In genomic region chr3:109023656-109024254, GRCh38 we compare ENCODE assay signal across 9 cellular contexts.
DNase-seq lines count a peak whose midpoint lies in the region; ATAC-seq and TF ChIP-seq lines count a peak whose summit lies in the region.
"Had no signal": no experiment of that assay in that cellular context is flagged by ENCODE, and none has a peak within 500 bp of the region (broad histone marks: within the 10 kb centered on the region; RNA-seq: fewer than 3 reads in every experiment).

No MANE protein-coding gene starts in this region.

- ATAC-seq in GM21526 (IDR thresholded peaks at IDR 0.05; ENCODE audit: low FRiP score, unreplicated experiment) (peak; percentile 81), IMR-90 (ENCODE audit: low read depth) (peak; percentile 63; the same call in 1 of the 2 replicates)

- H3K4me1 Mint-ChIP-seq in MCF 10A (ENCODE audit: insufficient read depth, unreplicated experiment): no peaks in the 10 kb centered on the region

- H3K18ac ChIP-seq in IMR-90 (ENCODE audit: low read depth, low read length): no peak overlapping the region

- DNase-seq in NCI-H187 treated with DMSO at 0.1 percent for 48 hours (lab: John Stamatoyannopoulos, UW) (peak; percentile 24), NCI-H187 (lab: John Stamatoyannopoulos, UW) (no peak), IMR-90 (peak; percentile 47), SHP77 treated with DMSO at 0.1 percent for 48 hours (lab: John Stamatoyannopoulos, UW) (peak; percentile 21), MCF 10A (ENCODE audit: unreplicated experiment) (peak; percentile 55), kidney tubule cell (ENCODE audit: low spot score) (peak; percentile 57)
- DNase-seq in stimulated activated CD8-positive, alpha-beta memory T cell treated with anti-CD3 and anti-CD28 coated beads, Interleukin-15, amount 100 ng/mL, for 48 hours (ENCODE audit: low read depth in 2 of 2): peak; percentile 1 to 6

- H2AFZ ChIP-seq in IMR-90 (replicated peaks; ENCODE audit: low read length, poor library complexity): no peak overlapping the region

- H3K27me3 Mint-ChIP-seq in MCF 10A (ENCODE audit: insufficient read depth, unreplicated experiment): no peaks in the 10 kb centered on the region

- H2AK5ac ChIP-seq in IMR-90 (ENCODE audit: low read depth, low read length): no peak overlapping the region

- no peaks in the 10 kb centered on the region for H3K4me1 ChIP-seq in IMR-90 (ENCODE audit: control insufficient read depth, insufficient read depth, low read length)

- POLR2A ChIA-PET in IMR-90 (lab: Charles Lee; ENCODE audit: unreplicated experiment) (no interaction called here), MCF 10A (lab: Yijun Ruan, JAX) (interaction anchor here (0.6 to 1.1 kb wide), 4 partner anchors 9 to 158 kb away, joined by 3 read pairs; no protein-coding TSS in a partner anchor)

- no peak overlapping the region for H2BK5ac ChIP-seq in IMR-90 (ENCODE audit: low read depth, low read length, poor library complexity, severe bottlenecking)

- H2AK9ac ChIP-seq in IMR-90 (replicated peaks; ENCODE audit: low read depth, low read length, poor library complexity): no peak overlapping the region

- no peaks in the 10 kb centered on the region for H4K20me1 ChIP-seq in IMR-90 (ENCODE audit: insufficient read depth, low read length)
- H4K20me1 ChIP-seq: BLaER1 treated with 17β-estradiol and CSF1 and Interleukin-3, amounts not matched to agents 10 nM and 100 nM had no signal

- no peak overlapping the region for H3K9ac ChIP-seq in IMR-90 (ENCODE audit: low read depth, low read length)
- H3K9ac ChIP-seq: BLaER1 treated with 17β-estradiol and CSF1 and Interleukin-3, amounts not matched to agents 10 nM and 100 nM had no signal

- no peak overlapping the region for H3K4ac ChIP-seq in IMR-90 (ENCODE audit: low read depth, low read length)

- no peak overlapping the region for H4K8ac ChIP-seq in IMR-90 (ENCODE audit: low read depth in 2 of 2, low read length in 2 of 2)

- no peak for TF ChIP-seq POLR2A in IMR-90 (IDR thresholded peaks at IDR 0.05; ENCODE audit: low read depth, low read length)

- no peak overlapping the region for H3K14ac ChIP-seq in IMR-90 (replicated peaks; ENCODE audit: low read depth, low read length)

- H3K27me3 ChIP-seq in IMR-90 (ENCODE audit: control insufficient read depth, insufficient read depth, low read length): no peaks in the 10 kb centered on the region
- H3K27me3 ChIP-seq: BLaER1 treated with 17β-estradiol and CSF1 and Interleukin-3, amounts not matched to agents 10 nM and 100 nM had no signal

- H4K91ac ChIP-seq in IMR-90 (ENCODE audit: insufficient read depth, low read depth, low read length): no peak overlapping the region

- H2BK20ac ChIP-seq in IMR-90 (ENCODE audit: low read depth, low read length): no peak overlapping the region

- H3K27ac ChIP-seq in IMR-90 (ENCODE audit: insufficient read depth, low read length): no peak overlapping the region
- H3K27ac ChIP-seq: BLaER1 treated with 17β-estradiol and CSF1 and Interleukin-3, amounts not matched to agents 10 nM and 100 nM had no signal

- TF ChIP-seq CTCF in IMR-90 (conservative IDR thresholded peaks at IDR 0.05; ENCODE audit: low read depth, low read length): peak; percentile 62
- TF ChIP-seq CTCF in MCF 10A (IDR thresholded peaks at IDR 0.05; ENCODE audit: unreplicated experiment): peak; percentile 71

- intact Hi-C loops in IMR-90 (cut with micrococcal nuclease): loop anchor here (2.0 kb wide), 1 partner anchor 59 kb away; no protein-coding TSS in a partner anchor
- intact Hi-C loops in MCF 10A (cut with micrococcal nuclease): loop anchor here (1.0 kb wide), 3 partner anchors 59 to 376 kb away; no protein-coding TSS in a partner anchor

- no peak overlapping the region for H3K27ac Mint-ChIP-seq in MCF 10A (ENCODE audit: low read depth, unreplicated experiment)

- no peaks in the 10 kb centered on the region for H3K9me3 Mint-ChIP-seq in MCF 10A (ENCODE audit: unreplicated experiment)

- dilution Hi-C loops in IMR-90 (cut with HindIII; ENCODE audit: low sequenced_read_pairs, unreplicated experiment): no loop called here

- no peak overlapping the region for H2BK120ac ChIP-seq in IMR-90 (ENCODE audit: low read depth, low read length)

- H3K4me3 Mint-ChIP-seq in MCF 10A (ENCODE audit: unreplicated experiment): no peak overlapping the region

- no peaks in the 10 kb centered on the region for H3K36me3 Mint-ChIP-seq in MCF 10A (ENCODE audit: insufficient read depth, unreplicated experiment)

- no peaks in the 10 kb centered on the region for H3K9me3 ChIP-seq in IMR-90 (ENCODE audit: control insufficient read depth, insufficient read depth, low read length)
- H3K9me3 ChIP-seq: BLaER1 treated with 17β-estradiol and CSF1 and Interleukin-3, amounts not matched to agents 10 nM and 100 nM had no signal

- no peaks in the 10 kb centered on the region for H3K36me3 ChIP-seq in IMR-90 (ENCODE audit: control insufficient read depth, insufficient read depth, low read length)
- H3K36me3 ChIP-seq: BLaER1 treated with 17β-estradiol and CSF1 and Interleukin-3, amounts not matched to agents 10 nM and 100 nM had no signal

- TF ChIP-seq RAD21 in IMR-90 (IDR thresholded peaks at IDR 0.05; ENCODE audit: low read length): peak; percentile 49

- H2BK15ac ChIP-seq in IMR-90 (ENCODE audit: low read depth, low read length): no peak overlapping the region

- H3K9me1 ChIP-seq in IMR-90 (ENCODE audit: insufficient read depth, low read length): no peaks in the 10 kb centered on the region

- H3K23ac ChIP-seq in IMR-90 (ENCODE audit: low read depth, low read length): no peak overlapping the region

- no TSS peak for BruUV-seq in IMR-90 (replicated peaks; lab: Mats Ljungman, UMichigan)
- BruUV-seq in MCF 10A (replicated peaks; lab: Mats Ljungman, UMichigan): no TSS peak

- CTCF ChIA-PET in IMR-90 (lab: Yijun Ruan, JAX) (interaction anchor here (0.5 to 1.3 kb wide), 14 partner anchors 8 to 1815 kb away, joined by 3 to 6 read pairs (median 4); no protein-coding TSS in a partner anchor), MCF 10A (lab: Yijun Ruan, JAX) (interaction anchor here (0.5 to 5.0 kb wide), 55 partner anchors 8 to 1469 kb away, joined by 3 to 45 read pairs (median 4); no protein-coding TSS in a partner anchor)

- WGBS in IMR-90 (ENCODE audit: extremely low coverage in 2 of 2, insufficient read length in 1 of 2), 2 experiments: no CpG with 5 or more reads among the region's 3 CpGs

- H4K5ac ChIP-seq in IMR-90 (ENCODE audit: low read depth, low read length): no peak overlapping the region

- no peak overlapping the region for H3K56ac ChIP-seq in IMR-90 (ENCODE audit: extremely low read depth, insufficient read depth, low read length)

- no peak overlapping the region for H3K4me2 ChIP-seq in IMR-90 (ENCODE audit: low read depth, low read length)
- H3K4me2 ChIP-seq: BLaER1 treated with 17β-estradiol and CSF1 and Interleukin-3, amounts not matched to agents 10 nM and 100 nM had no signal

- in situ Hi-C loops in IMR-90 (cut with MboI; ENCODE audit: low sequenced_read_pairs): no loop called here

- H3K4me3 ChIP-seq in IMR-90 (ENCODE audit: insufficient read depth, low read depth, low read length): no peak overlapping the region
- H3K4me3 ChIP-seq: BLaER1 treated with 17β-estradiol and CSF1 and Interleukin-3, amounts not matched to agents 10 nM and 100 nM had no signal

- no peaks in the 10 kb centered on the region for H3K79me1 ChIP-seq in IMR-90 (ENCODE audit: low read depth in 1 of 2, low read length in 2 of 2)

TF ChIP-seq in IMR-90, 13 proteins besides CTCF, POLR2A, EP300 and RAD21:
- TF ChIP-seq SMC3 (IDR thresholded peaks at IDR 0.05; ENCODE audit: low read depth, low read length) (peak; percentile 51), FOS (IDR thresholded peaks at IDR 0.05; ENCODE audit: low read depth, low read length) (no peak), RCOR1 (IDR thresholded peaks at IDR 0.05; ENCODE audit: insufficient replicate concordance, low read length) (no peak), NFE2L2 (IDR thresholded peaks at IDR 0.05; ENCODE audit: low read depth, low read length) (no peak)

Comparison
In these comparisons a context has a peak if more than half of its experiments do, and no peak if none do; other contexts are left out.
1. DNase-seq: peak in NCI-H187 treated with DMSO at 0.1 percent for 48 hours (single experiment), IMR-90 (single experiment), SHP77 treated with DMSO at 0.1 percent for 48 hours (single experiment), MCF 10A (single experiment), kidney tubule cell (single experiment) and stimulated activated CD8-positive, alpha-beta memory T cell treated with anti-CD3 and anti-CD28 coated beads, Interleukin-15, amount 100 ng/mL, for 48 hours (2 of 2); none in NCI-H187 (0 of 2).